In genomic region chr14:30214456-30215090, GRCh38 we compare ENCODE assay signal across 8 cellular contexts.
DNase-seq lines count a peak whose midpoint lies in the region; ATAC-seq and TF ChIP-seq lines count a peak whose summit lies in the region.

No MANE protein-coding gene starts in this region.

- H3K4me3 ChIP-seq in H7 (ENCODE audit: insufficient read depth, low read depth, low read length) (no peak overlapping the region), hepatocyte (no peak overlapping the region), stomach (no peak overlapping the region)

- H3K27ac ChIP-seq in hepatocyte (no peak overlapping the region), stomach (no peak overlapping the region)

- no peaks in the 10 kb centered on the region for H4K20me1 ChIP-seq in hepatocyte (ENCODE audit: insufficient read depth, poor library complexity, severe bottlenecking)

- no peaks in the 10 kb centered on the region for H3K27me3 ChIP-seq in H7 (ENCODE audit: control insufficient read depth, insufficient read depth, low read length)
- H3K27me3 ChIP-seq in hepatocyte = peaks cover 7% of the 10 kb centered on the region
- peaks cover 0 to 3% (median 0%) of the 10 kb centered on the region in 3 donors for H3K27me3 ChIP-seq in stomach

- H3K4me1 ChIP-seq in hepatocyte (ENCODE audit: insufficient read depth) (no peaks in the 10 kb centered on the region), stomach (peaks cover 0 to 9% (median 0%) of the 10 kb centered on the region in 4 donors)

- H3K79me2 ChIP-seq in hepatocyte = no peaks in the 10 kb centered on the region

- no peak for TF ChIP-seq EP300 in stomach (IDR thresholded peaks at IDR 0.05)

- no peak for TF ChIP-seq POLR2A in stomach (IDR thresholded peaks at IDR 0.05)

- DNase-seq in Caki2 (ENCODE audit: low read depth) (peak; percentile 22), H7 (peak; percentile 7), NCI-H2107 treated with DMSO at 0.1 percent for 48 hours (lab: John Stamatoyannopoulos, UW; ENCODE audit: unreplicated experiment) (peak; percentile 87), amniotic epithelial cell (ENCODE audit: low read depth) (peak; percentile 82), hepatocyte (ENCODE audit: low spot score) (peak; percentile 72), stomach (no peak), T1000 (lab: John Stamatoyannopoulos, UW) (no peak)

- in situ Hi-C loops in Caki2 (cut with HindIII; ENCODE audit: low pct_unique_long_range_greater_than_20kb, low sequenced_read_pairs) = no loop called here

- no peak for ATAC-seq in HG02870 (IDR thresholded peaks at IDR 0.05; ENCODE audit: unreplicated experiment)

- no peak overlapping the region for H2AFZ ChIP-seq in hepatocyte

- H3K9me3 ChIP-seq in hepatocyte (ENCODE audit: low read depth) (no peaks in the 10 kb centered on the region), stomach (no peaks in the 10 kb centered on the region)

- H3K36me3 ChIP-seq in H7 (replicated peaks; ENCODE audit: control insufficient read depth, insufficient read depth, low read length) (no peaks in the 10 kb centered on the region), hepatocyte (replicated peaks; ENCODE audit: insufficient read depth, low read depth) (no peaks in the 10 kb centered on the region), stomach (no peaks in the 10 kb centered on the region)

- no peak overlapping the region for H3K4me2 ChIP-seq in hepatocyte

- H3K9me2 ChIP-seq in hepatocyte (replicated peaks; ENCODE audit: insufficient read depth) = no peaks in the 10 kb centered on the region

- 2% methylated on average over 2 of the region's 2 CpGs for WGBS in hepatocyte (ENCODE audit: low lambda C conversion rate, missing lambda C conversion rate)
- 0 to 4% (median 2%) methylated on average over 2 of the region's 2 CpGs for WGBS in stomach, 5 donors

- TF ChIP-seq CTCF in hepatocyte (IDR thresholded peaks at IDR 0.05; ENCODE audit: poor library complexity) (peak; percentile 86), stomach (IDR thresholded peaks at IDR 0.05) (peak in 5 of 7 experiments; percentile 43 to 59 (median 53))

- intact Hi-C loops in stomach (cut with DNase I; ENCODE audit: low total_unique reads) = loop anchor here (10.0 kb wide), 1 partner anchor 1460 kb away; no protein-coding TSS in a partner anchor

Comparison
In these comparisons a context has a peak if more than half of its experiments do, and no peak if none do; other contexts are left out.
1. DNase-seq: peak in Caki2 (single experiment), H7 (single experiment), NCI-H2107 treated with DMSO at 0.1 percent for 48 hours (single experiment), amniotic epithelial cell (single experiment) and hepatocyte (single experiment); none in stomach (single experiment) and T1000 (single experiment).